ENCODE assay signal across 10 cellular contexts in genomic region chr15:34855397-34855796, GRCh38.
A peak's percentile ranks its signal among the peaks of the same experiment; 100 is the strongest.
DNase-seq lines count a peak whose midpoint lies in the region; ATAC-seq and TF ChIP-seq lines count a peak whose summit lies in the region.
"Had no signal": no experiment of that assay in that cellular context is flagged by ENCODE, and none has a peak within 500 bp of the region (broad histone marks: within the 10 kb centered on the region; RNA-seq: fewer than 3 reads in every experiment).

No MANE protein-coding gene starts in this region.

- H3K4me1 ChIP-seq in thoracic aorta (ENCODE audit: control insufficient read depth in 1 of 2, low read depth in 2 of 2) (peaks cover 24 to 57% of the 10 kb centered on the region in 2 donors), thyroid gland (peaks cover 13 to 25% of the 10 kb centered on the region in 2 donors)

- H3K27ac ChIP-seq in thoracic aorta (peak overlapping the region; percentile 53 to 71), thyroid gland (no peak overlapping the region)

- peaks cover 6% of the 10 kb centered on the region for H3K36me3 ChIP-seq in thoracic aorta
- H3K36me3 ChIP-seq in thyroid gland: peaks cover 12 to 13% of the 10 kb centered on the region in 2 donors

- no peak overlapping the region for H3K4me3 Mint-ChIP-seq in activated naive CD8-positive, alpha-beta T cell treated with anti-CD3 and anti-CD28 coated beads, Interleukin-2, amount 50 U/mL, for 24 hours
- H3K4me3 Mint-ChIP-seq in activated naive CD8-positive, alpha-beta T cell treated with anti-CD3 and anti-CD28 coated beads for 36 hours: no peak overlapping the region
- H3K4me3 Mint-ChIP-seq: dendritic cell treated with granulocyte-macrophage colony-stimulating factor and Interleukin-4, amounts not matched to agents 40 ng/mL and 50 ng/mL, for 4 days had no signal

- peak overlapping the region; percentile 21 for H3K27ac Mint-ChIP-seq in activated naive CD8-positive, alpha-beta T cell treated with anti-CD3 and anti-CD28 coated beads, Interleukin-2, amount 50 U/mL, for 24 hours
- no peak overlapping the region for H3K27ac Mint-ChIP-seq in activated naive CD8-positive, alpha-beta T cell treated with anti-CD3 and anti-CD28 coated beads for 36 hours
- H3K27ac Mint-ChIP-seq: dendritic cell treated with granulocyte-macrophage colony-stimulating factor and Interleukin-4, amounts not matched to agents 40 ng/mL and 50 ng/mL, for 4 days had no signal

- peaks cover 53% of the 10 kb centered on the region for H3K36me3 Mint-ChIP-seq in activated naive CD8-positive, alpha-beta T cell treated with anti-CD3 and anti-CD28 coated beads, Interleukin-2, amount 50 U/mL, for 24 hours (ENCODE audit: low read depth)
- peaks cover 36% of the 10 kb centered on the region for H3K36me3 Mint-ChIP-seq in activated naive CD8-positive, alpha-beta T cell treated with anti-CD3 and anti-CD28 coated beads for 36 hours

- H3K27me3 ChIP-seq in thoracic aorta (replicated peaks; ENCODE audit: insufficient read depth) (no peaks in the 10 kb centered on the region), thyroid gland (no peaks in the 10 kb centered on the region)

- ATAC-seq in activated naive CD8-positive, alpha-beta T cell treated with anti-CD3 and anti-CD28 coated beads, Interleukin-2, amount 50 U/mL, for 24 hours: peak; percentile 66
- ATAC-seq in thoracic aorta (ENCODE audit: insufficient number of reproducible peaks, low FRiP score, low read depth) (peak; percentile 53), GM19324 (IDR thresholded peaks at IDR 0.05; ENCODE audit: low FRiP score, unreplicated experiment) (no peak), GM21423 (IDR thresholded peaks at IDR 0.05; ENCODE audit: unreplicated experiment) (no peak)

- DNase-seq in activated naive CD8-positive, alpha-beta T cell treated with anti-CD3 and anti-CD28 coated beads, Interleukin-2, amount 50 U/mL, for 24 hours: no peak
- no peak for DNase-seq in activated naive CD8-positive, alpha-beta T cell treated with anti-CD3 and anti-CD28 coated beads for 36 hours
- DNase-seq in OCI-M1 (lab: John Stamatoyannopoulos, UW): peak; percentile 15
- DNase-seq in fibroblast of peridontal ligament (ENCODE audit: extremely low read depth): peak; percentile 80
- no peak for DNase-seq in thoracic aorta (ENCODE audit: low spot score)
- no peak for DNase-seq in thyroid gland
- DNase-seq: Calu3 had no signal

- TF ChIP-seq CTCF in thoracic aorta (IDR thresholded peaks at IDR 0.05) (no peak), thyroid gland (IDR thresholded peaks at IDR 0.05) (no peak)

- no peaks in the 10 kb centered on the region for H3K27me3 Mint-ChIP-seq in activated naive CD8-positive, alpha-beta T cell treated with anti-CD3 and anti-CD28 coated beads, Interleukin-2, amount 50 U/mL, for 24 hours
- H3K27me3 Mint-ChIP-seq in activated naive CD8-positive, alpha-beta T cell treated with anti-CD3 and anti-CD28 coated beads for 36 hours: no peaks in the 10 kb centered on the region
- H3K27me3 Mint-ChIP-seq: dendritic cell treated with granulocyte-macrophage colony-stimulating factor and Interleukin-4, amounts not matched to agents 40 ng/mL and 50 ng/mL, for 4 days had no signal

- H3K9me3 ChIP-seq in thoracic aorta: no peaks in the 10 kb centered on the region
- H3K9me3 ChIP-seq in thyroid gland: no peaks in the 10 kb centered on the region

- intact Hi-C loops in thyroid gland (cut with DNase I): no loop called here

- H3K4me3 ChIP-seq in thoracic aorta: no peak overlapping the region
- no peak overlapping the region for H3K4me3 ChIP-seq in thyroid gland (replicated peaks in 1 of 3)

- H3K4me1 Mint-ChIP-seq in activated naive CD8-positive, alpha-beta T cell treated with anti-CD3 and anti-CD28 coated beads, Interleukin-2, amount 50 U/mL, for 24 hours: peaks cover 6% of the 10 kb centered on the region
- H3K4me1 Mint-ChIP-seq in activated naive CD8-positive, alpha-beta T cell treated with anti-CD3 and anti-CD28 coated beads for 36 hours: peaks cover 6% of the 10 kb centered on the region

- TF ChIP-seq POLR2A in thyroid gland (IDR thresholded peaks at IDR 0.05): no peak

- H3K9me3 Mint-ChIP-seq in activated naive CD8-positive, alpha-beta T cell treated with anti-CD3 and anti-CD28 coated beads, Interleukin-2, amount 50 U/mL, for 24 hours: no peaks in the 10 kb centered on the region
- no peaks in the 10 kb centered on the region for H3K9me3 Mint-ChIP-seq in activated naive CD8-positive, alpha-beta T cell treated with anti-CD3 and anti-CD28 coated beads for 36 hours
- H3K9me3 Mint-ChIP-seq: dendritic cell treated with granulocyte-macrophage colony-stimulating factor and Interleukin-4, amounts not matched to agents 40 ng/mL and 50 ng/mL, for 4 days had no signal

Comparison
In these comparisons a context has a peak if more than half of its experiments do, and no peak if none do; other contexts are left out.
1. ATAC-seq: peak in activated naive CD8-positive, alpha-beta T cell treated with anti-CD3 and anti-CD28 coated beads, Interleukin-2, amount 50 U/mL, for 24 hours (single experiment) and thoracic aorta (single experiment); none in GM19324 (single experiment) and GM21423 (single experiment).
2. DNase-seq: peak in OCI-M1 (single experiment) and fibroblast of peridontal ligament (single experiment); none in activated naive CD8-positive, alpha-beta T cell treated with anti-CD3 and anti-CD28 coated beads, Interleukin-2, amount 50 U/mL, for 24 hours (single experiment), activated naive CD8-positive, alpha-beta T cell treated with anti-CD3 and anti-CD28 coated beads for 36 hours (single experiment), thoracic aorta (single experiment) and thyroid gland (0 of 2).
3. H3K27ac ChIP-seq: peak in thoracic aorta (2 of 2); none in thyroid gland (0 of 3).